ENCODE assay signal across 18 cellular contexts in the genomic region with DNA sequence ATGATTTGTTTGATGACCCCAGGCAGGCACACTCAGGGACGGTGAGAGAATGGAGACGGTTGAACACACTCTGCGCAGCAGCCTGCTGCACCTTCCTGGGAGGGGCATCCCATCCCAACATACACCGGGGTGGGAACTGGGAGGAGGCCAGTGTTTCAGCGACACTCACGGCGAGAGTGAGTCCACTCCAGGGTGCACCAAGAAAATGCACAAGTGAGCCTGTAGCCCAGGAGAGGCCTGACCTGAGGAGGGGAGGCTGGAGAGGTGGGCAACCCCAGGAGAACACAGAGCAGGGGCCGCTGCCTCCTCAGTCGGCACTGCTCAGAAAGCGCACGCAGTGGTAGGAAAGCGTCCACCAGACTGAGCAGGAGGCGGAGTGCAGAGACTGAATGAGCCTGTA.
"Had no signal": no experiment of that assay in that cellular context is flagged by ENCODE, and none has a peak within 500 bp of the region (broad histone marks: within the 10 kb centered on the region; RNA-seq: fewer than 3 reads in every experiment).

No MANE protein-coding gene starts in this region.

- DNase-seq: activated CD4-positive, alpha-beta T cell treated with anti-CD3 and anti-CD28 coated beads, Interleukin-2, amount 50 U/mL, for 4 hours; activated gamma-delta T cell; activated naive CD8-positive, alpha-beta T cell treated with anti-CD3 and anti-CD28 coated beads for 36 hours; activated T-cell treated with anti-CD3 and anti-CD28 coated beads, Interleukin-2, amount 50 U/mL, for 4 hours; amygdala; central memory CD4-positive, alpha-beta T cell; colonic mucosa; kidney; left ventricle myocardium inferior; mesenchymal stem cell; occipital lobe; T-helper 17 cell had no signal

- H3K4me3 ChIP-seq: body of pancreas, colonic mucosa, hepatocyte, left ventricle myocardium inferior, right lobe of liver had no signal

- H3K36me3 Mint-ChIP-seq: activated naive CD8-positive, alpha-beta T cell treated with anti-CD3 and anti-CD28 coated beads for 36 hours had no signal

- H3K36me3 ChIP-seq: colonic mucosa, left ventricle myocardium inferior, right lobe of liver had no signal

- H3K4me3 Mint-ChIP-seq: activated naive CD8-positive, alpha-beta T cell treated with anti-CD3 and anti-CD28 coated beads for 36 hours; activated T-cell treated with anti-CD3 and anti-CD28 coated beads, Interleukin-2, amount 50 U/mL, for 4 hours; nephron; T-helper 17 cell had no signal

- H3K4me1 Mint-ChIP-seq: activated naive CD8-positive, alpha-beta T cell treated with anti-CD3 and anti-CD28 coated beads for 36 hours; nephron; T-helper 17 cell had no signal

- H3K27me3 ChIP-seq: body of pancreas, colonic mucosa, hepatocyte, right lobe of liver had no signal

- H3K9me3 ChIP-seq: colonic mucosa, right lobe of liver had no signal

- ATAC-seq: activated T-cell treated with anti-CD3 and anti-CD28 coated beads, Interleukin-2, amount 50 U/mL, for 4 hours; body of pancreas; esophagus mucosa; right lobe of liver; T-helper 17 cell had no signal

- H3K27ac ChIP-seq: body of pancreas, colonic mucosa, hepatocyte, left ventricle myocardium inferior, right lobe of liver had no signal

- H3K27ac Mint-ChIP-seq: activated naive CD8-positive, alpha-beta T cell treated with anti-CD3 and anti-CD28 coated beads for 36 hours; nephron; progenitor cell of endocrine pancreas; T-helper 17 cell had no signal

- H3K4me1 ChIP-seq: body of pancreas, colonic mucosa, left ventricle myocardium inferior, right lobe of liver had no signal

- H3K27me3 Mint-ChIP-seq: T-helper 17 cell had no signal
